In the genomic region with DNA sequence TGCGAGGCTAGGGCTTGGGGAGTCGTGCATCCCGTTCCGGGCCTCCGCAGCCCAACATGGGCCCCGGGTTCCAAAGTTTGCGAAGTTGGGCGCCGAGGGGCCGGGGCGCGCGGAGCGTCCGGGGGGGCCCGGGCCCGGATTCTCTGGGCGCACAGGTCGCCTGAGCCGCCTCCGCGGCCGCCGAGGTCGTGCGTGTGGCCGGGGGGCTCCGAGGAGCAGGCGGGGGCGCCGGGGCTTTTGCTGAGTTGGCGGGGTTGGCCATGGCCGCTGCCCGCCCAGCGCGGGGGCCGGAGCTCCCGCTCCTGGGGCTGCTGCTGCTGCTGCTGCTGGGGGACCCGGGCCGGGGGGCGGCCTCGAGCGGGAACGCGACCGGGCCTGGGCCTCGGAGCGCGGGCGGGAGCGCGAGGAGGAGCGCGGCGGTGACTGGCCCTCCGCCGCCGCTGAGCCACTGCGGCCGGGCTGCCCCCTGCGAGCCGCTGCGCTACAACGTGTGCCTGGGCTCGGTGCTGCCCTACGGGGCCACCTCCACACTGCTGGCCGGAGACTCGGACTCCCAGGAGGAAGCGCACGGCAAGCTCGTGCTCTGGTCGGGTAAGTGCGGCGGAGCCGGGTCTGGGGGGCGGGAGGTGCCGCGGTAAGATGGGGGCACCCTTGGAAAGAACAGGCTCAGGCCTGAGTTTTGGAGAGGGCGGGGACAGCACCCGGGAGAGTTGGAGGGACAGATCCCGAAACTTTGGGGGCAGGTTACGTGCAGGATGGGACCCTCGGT, we compare ENCODE assay signal across 7 cellular contexts. TPM values are rescaled to one million over a fixed set of nuclear protein-coding genes. Genes with fewer than 3 reads are reported as not detected.
DNase-seq lines count a peak whose midpoint lies in the region; ATAC-seq, FAIRE-seq and TF ChIP-seq lines count a peak whose summit lies in the region.

No MANE protein-coding gene starts in this region.

- H3K9me3 ChIP-seq in OCI-LY7 (ENCODE audit: low read length) (no peaks in the 10 kb centered on the region), esophagus muscularis mucosa (no peaks in the 10 kb centered on the region), neural cell (ENCODE audit: low read length) (no peaks in the 10 kb centered on the region)

- FAIRE-seq in GM12892 (lab: Jason Lieb, UNC): no peak

- TF ChIP-seq RAD21 in neural cell (conservative IDR thresholded peaks at IDR 0.05): no peak

- WGBS in esophagus muscularis mucosa: 2% methylated on average over 55 of the region's 83 CpGs

- H3K4me2 ChIP-seq in OCI-LY7 (ENCODE audit: low read length) (peak overlapping the region; percentile 46; the same call in 1 of the 2 replicates), neural cell (ENCODE audit: low read length) (peak overlapping the region; percentile 85)

- H3K4me3 ChIP-seq in OCI-LY7 (ENCODE audit: low read depth, low read length, poor library complexity, severe bottlenecking) (no peak overlapping the region), esophagus muscularis mucosa (peak overlapping the region; percentile 62 to 85 (median 74)), neural cell (ENCODE audit: low read length) (peak overlapping the region; percentile 90)

- CTCF ChIA-PET in OCI-LY7 (lab: Charles Lee; ENCODE audit: unreplicated experiment): no interaction called here

- H3K27ac ChIP-seq in OCI-LY7 (ENCODE audit: low read depth, low read length, poor library complexity, severe bottlenecking) (no peak overlapping the region), esophagus muscularis mucosa (replicated peaks in 1 of 4) (peak overlapping the region; percentile 50 to 72 (median 62)), neural cell (ENCODE audit: low read length) (no peak overlapping the region)

- H3K9me2 ChIP-seq in OCI-LY7 (ENCODE audit: insufficient read depth, low read length) (no peaks in the 10 kb centered on the region), neural cell (ENCODE audit: insufficient read depth, low read length) (no peaks in the 10 kb centered on the region)

- H3F3A ChIP-seq in neural cell (ENCODE audit: insufficient read depth, low read length, poor library complexity, severe bottlenecking): no peaks in the 10 kb centered on the region

- H3K27me3 ChIP-seq in esophagus muscularis mucosa (no peaks in the 10 kb centered on the region), neural cell (ENCODE audit: insufficient read depth, low read depth, low read length) (no peaks in the 10 kb centered on the region)

- H4K20me1 ChIP-seq in OCI-LY7 (ENCODE audit: insufficient read depth, low read length): no peaks in the 10 kb centered on the region
- no peaks in the 10 kb centered on the region for H4K20me1 ChIP-seq in neural cell (ENCODE audit: insufficient read depth)

- H3K9ac ChIP-seq in neural cell (ENCODE audit: low read length): peak overlapping the region; percentile 66

- ATAC-seq in GM21825 (IDR thresholded peaks at IDR 0.05; ENCODE audit: unreplicated experiment): no peak

- DNase-seq in GM12892 (ENCODE audit: insufficient read length): peak; percentile 42
- no peak for DNase-seq in OCI-LY7 (ENCODE audit: low spot score)
- DNase-seq in esophagus muscularis mucosa (ENCODE audit: extremely low spot score): no peak
- DNase-seq in HUDEP-2 (lab: John Stamatoyannopoulos, UW; ENCODE audit: unreplicated experiment in 76 of 76): no peak
- DNase-seq in anterior cingulate cortex (lab: John Stamatoyannopoulos, UW): no peak

- TF ChIP-seq EP300 in esophagus muscularis mucosa (IDR thresholded peaks at IDR 0.05) (no peak), neural cell (conservative IDR thresholded peaks at IDR 0.05; ENCODE audit: poor library complexity, severe bottlenecking) (no peak)

- H3K4me1 ChIP-seq in OCI-LY7 (ENCODE audit: insufficient read depth, low read length, poor library complexity, severe bottlenecking) (peaks cover 14% of the 10 kb centered on the region), esophagus muscularis mucosa (peaks cover 10 to 29% (median 21%) of the 10 kb centered on the region in 4 donors)

- H3K79me2 ChIP-seq in OCI-LY7 (ENCODE audit: insufficient read depth, low read depth, low read length) (no peaks in the 10 kb centered on the region), neural cell (replicated peaks; ENCODE audit: insufficient read depth, low read length) (peaks cover 44% of the 10 kb centered on the region)

- TF ChIP-seq CTCF in OCI-LY7 (conservative IDR thresholded peaks at IDR 0.05; ENCODE audit: low read length): no peak
- TF ChIP-seq CTCF in esophagus muscularis mucosa (IDR thresholded peaks at IDR 0.05): no peak
- peak; percentile 13 for TF ChIP-seq CTCF in neural cell (IDR thresholded peaks at IDR 0.05; ENCODE audit: poor library complexity, severe bottlenecking)

- intact Hi-C loops in OCI-LY7 (cut with micrococcal nuclease; ENCODE audit: unreplicated experiment) (no loop called here), esophagus muscularis mucosa (cut with DNase I) (no loop called here)

- no TSS peak for BruUV-seq in OCI-LY7 (replicated peaks; lab: Mats Ljungman, UMichigan)

- TF ChIP-seq POLR2A in GM12892 (IDR thresholded peaks at IDR 0.05; ENCODE audit: low read depth, low read length): no peak
- TF ChIP-seq POLR2A in esophagus muscularis mucosa (IDR thresholded peaks at IDR 0.05; ENCODE audit: low read depth): no peak

- POLR2A ChIA-PET in OCI-LY7 (lab: Charles Lee): no interaction called here

- no peak overlapping the region for H2AFZ ChIP-seq in OCI-LY7 (ENCODE audit: low read length)
- H2AFZ ChIP-seq in neural cell (ENCODE audit: low read depth, low read length): peak overlapping the region; percentile 27

- H3K36me3 ChIP-seq in OCI-LY7 (ENCODE audit: insufficient read depth, low read length) (no peaks in the 10 kb centered on the region), esophagus muscularis mucosa (peaks cover 0 to 2% (median 0%) of the 10 kb centered on the region in 4 donors), neural cell (ENCODE audit: insufficient read depth, low read length) (no peaks in the 10 kb centered on the region)

TF ChIP-seq in neural cell, 6 proteins besides CTCF, POLR2A, EP300 and RAD21:
- TF ChIP-seq MXI1 (conservative IDR thresholded peaks at IDR 0.05; ENCODE audit: poor library complexity, severe bottlenecking): peak; percentile 45
- no peak for TF ChIP-seq EZH2 (IDR thresholded peaks at IDR 0.05; ENCODE audit: borderline replicate concordance, insufficient read depth, low read length, poor library complexity, severe bottlenecking)
- peak; percentile 17 for TF ChIP-seq SMC3 (conservative IDR thresholded peaks at IDR 0.05; ENCODE audit: poor library complexity)

RNA-seq across cellular contexts. Expression of gene SMO, which starts 0.6 kb away (rescaled TPM):
- polyA plus RNA-seq in GM12892 (2012; ENCODE audit: missing spikeins): 4.5 TPM
- total RNA-seq in OCI-LY7 (2014; rRNA removed; shearing (Covaris generic)): 0.25 TPM in 1 of 2 replicates, not detected in the other
- total RNA-seq in OCI-LY7 (2022): 0.17 and 0.22 TPM in 2 replicates
- 10 to 100 TPM in 3 of 4 donors, 1 to 10 TPM in 1; 8.7 to 23.9 (median 14.5) TPM for total RNA-seq in esophagus muscularis mucosa
- 8.8 and 14.7 TPM in 2 replicates for polyA plus RNA-seq in neural cell
- polyA minus RNA-seq in neural cell: 13.1 and 18.5 TPM in 2 replicates

RNA-seq across cellular contexts. Expression of gene AHCYL2, which starts 35.8 kb away (rescaled TPM):
- 7.0 TPM for polyA plus RNA-seq in GM12892 (2012; ENCODE audit: missing spikeins)
- 3.6 and 5.0 TPM in 2 replicates for total RNA-seq in OCI-LY7 (2014; rRNA removed; shearing (Covaris generic))
- total RNA-seq in OCI-LY7 (2022): 8.7 and 9.7 TPM in 2 replicates
- total RNA-seq in esophagus muscularis mucosa: 10 to 100 TPM in 3 of 4 donors, 1 to 10 TPM in 1; 9.7 to 14.2 (median 11.9) TPM
- polyA plus RNA-seq in neural cell: 38.8 and 39.9 TPM in 2 replicates
- 51.9 and 64.6 TPM in 2 replicates for polyA minus RNA-seq in neural cell

RNA-seq across cellular contexts. Expression of gene TSPAN33, which starts 44.6 kb away (rescaled TPM):
- polyA plus RNA-seq in GM12892 (2012; ENCODE audit: missing spikeins): 147 TPM
- 11.5 and 14.6 TPM in 2 replicates for total RNA-seq in OCI-LY7 (2014; rRNA removed; shearing (Covaris generic))
- total RNA-seq in OCI-LY7 (2022): 37.8 and 44.8 TPM in 2 replicates
- total RNA-seq in esophagus muscularis mucosa: 10 to 100 TPM in 1 of 4 donors, 1 to 10 TPM in 3; 5.0 to 11.4 (median 7.5) TPM
- polyA plus RNA-seq in neural cell: 1.7 and 2.5 TPM in 2 replicates
- 2.4 and 4.4 TPM in 2 replicates for polyA minus RNA-seq in neural cell

Comparison
In these comparisons a context has a peak if more than half of its experiments do, and no peak if none do; other contexts are left out.
1. H3K27ac ChIP-seq: peak in esophagus muscularis mucosa (4 of 4); none in OCI-LY7 (single experiment) and neural cell (single experiment).
2. RNA of gene SMO, which starts 0.6 kb away (total RNA-seq): 8.7 to 23.9 TPM in esophagus muscularis mucosa; 0.17 to 0.25 TPM in OCI-LY7; every median in the first group is over 4 times any median in the second.